Comparison of ENCODE assay signal across 8 cellular contexts in genomic region chr4:15702941-15703403, GRCh38. TPM values are rescaled to one million over a fixed set of nuclear protein-coding genes. Genes with fewer than 3 reads are reported as not detected.
DNase-seq lines count a peak whose midpoint lies in the region; ATAC-seq, FAIRE-seq and TF ChIP-seq lines count a peak whose summit lies in the region.

Gene BST1, plus strand, starts transcription at chr4:15703065. Its CDS starts 80 bp downstream, at chr4:15703145.

- dilution Hi-C loops in keratinocyte (cut with MboI; ENCODE audit: extremely low pct_ligation_motif_present, low sequenced_read_pairs): no loop called here

- ATAC-seq in HG03159 (IDR thresholded peaks at IDR 0.05; ENCODE audit: unreplicated experiment) (peak; percentile 72), GM18505 (IDR thresholded peaks at IDR 0.05; ENCODE audit: unreplicated experiment) (no peak)

- H3K4me2 ChIP-seq in keratinocyte (ENCODE audit: control insufficient read depth, extremely low read depth, insufficient read depth, low read depth, low read length): peak within 1 kb of the TSS; percentile 81

- H3K4me3 ChIP-seq in GM12865 (ENCODE audit: low read depth, low read length): peak within 1 kb of the TSS; percentile 46
- peak within 1 kb of the TSS; percentile 51 for H3K4me3 ChIP-seq in WI38 (ENCODE audit: low read depth, low read length)
- H3K4me3 ChIP-seq in keratinocyte (ENCODE audit: control insufficient read depth in 2 of 3, extremely low read depth in 1 of 3, insufficient read depth in 2 of 3, low read depth in 1 of 3, low read length in 3 of 3): peak within 1 kb of the TSS; percentile 12 to 66 (median 48)

- FAIRE-seq in keratinocyte (lab: Jason Lieb, UNC): no peak

- H2AFZ ChIP-seq in keratinocyte (ENCODE audit: control insufficient read depth, low read length): peak within 1 kb of the TSS; percentile 87

- no peaks in the 10 kb centered on the region for H3K9me1 ChIP-seq in keratinocyte (ENCODE audit: control insufficient read depth, extremely low read depth, insufficient read depth, low read length)

- no peaks in the 10 kb centered on the region for H3K27me3 ChIP-seq in keratinocyte (ENCODE audit: control insufficient read depth, extremely low read depth, insufficient read depth, low read length)

- no peak for TF ChIP-seq POLR2A in GM18505 (IDR thresholded peaks at IDR 0.05; ENCODE audit: borderline replicate concordance, extremely low read depth, insufficient read depth, insufficient read length)

- DNase-seq in GM12865 (ENCODE audit: low read depth) (peak; percentile 26), caudate nucleus (lab: John Stamatoyannopoulos, UW) (peak in 51 of 61 donors; percentile 5 to 65 (median 24)), keratinocyte (ENCODE audit: low read depth, low spot score) (no peak), NCI-H345 (lab: John Stamatoyannopoulos, UW) (no peak)
- DNase-seq in stimulated activated CD4-positive, alpha-beta T cell treated with anti-CD3 and anti-CD28 coated beads, Interleukin-2, amount 100 ng/mL, for 24 hours: peak; percentile 52 to 62

- peak within 1 kb of the TSS; percentile 47 for H3K9ac ChIP-seq in keratinocyte (ENCODE audit: control insufficient read depth, extremely low read depth, insufficient read depth, low read length)

- H3K9me3 ChIP-seq in keratinocyte (ENCODE audit: control insufficient read depth, low read depth, low read length): peaks cover 1% of the 10 kb centered on the region

- no peaks in the 10 kb centered on the region for H4K20me1 ChIP-seq in keratinocyte (ENCODE audit: control insufficient read depth, extremely low read depth, insufficient read depth, low read length)

- no peaks in the 10 kb centered on the region for H3K79me2 ChIP-seq in keratinocyte (ENCODE audit: control insufficient read depth, insufficient read depth, low read length)

- TF ChIP-seq CTCF in GM12865 (IDR thresholded peaks at IDR 0.05; ENCODE audit: insufficient read depth, low read depth, low read length, missing control alignments) (no peak), WI38 (IDR thresholded peaks at IDR 0.05; ENCODE audit: low read depth, low read length) (no peak), keratinocyte (optimal IDR thresholded peaks at IDR 0.05 in 1 of 3, IDR thresholded peaks at IDR 0.05 in 1 of 3, conservative IDR thresholded peaks at IDR 0.05 in 1 of 3; ENCODE audit: extremely low read depth in 1 of 3, insufficient read depth in 2 of 3, low read length in 3 of 3) (no peak)

- no peaks in the 10 kb centered on the region for H3K36me3 ChIP-seq in keratinocyte (ENCODE audit: control insufficient read depth in 2 of 2, extremely low read depth in 1 of 2, insufficient read depth in 2 of 2, low read length in 2 of 2)

- H3K4me1 ChIP-seq in keratinocyte (ENCODE audit: control insufficient read depth, extremely low read depth, insufficient read depth, low read length): peaks cover 8% of the 10 kb centered on the region

- H3K27ac ChIP-seq in caudate nucleus (ENCODE audit: low read depth, low read length): peak within 1 kb of the TSS; percentile 68
- no peak within 1 kb of the TSS for H3K27ac ChIP-seq in keratinocyte (ENCODE audit: control insufficient read depth, insufficient read depth, low read length)

RNA-seq across cellular contexts. Expression of gene BST1, which starts in this region (rescaled TPM):
- polyA plus RNA-seq in keratinocyte: 0.58 to 1.2 TPM (median 1.1 TPM) in 3 replicates
- 0.37 TPM for polyA plus RNA-seq in keratinocyte (2011; ENCODE audit: low read depth)
- 0.64 and 1.1 TPM in 2 replicates for polyA plus RNA-seq in keratinocyte (2011; cell fraction: cytosol; rRNA removed)
- 0.33 and 0.88 TPM in 2 replicates for polyA plus RNA-seq in keratinocyte (2011; cell fraction: nucleus; rRNA removed)
- polyA plus RNA-seq in keratinocyte (2012; ENCODE audit: low replicate concordance): 0.83 and 1.3 TPM in 2 replicates
- polyA minus RNA-seq in keratinocyte: 0.20 to 0.54 TPM (median 0.43 TPM) in 3 replicates
- not detected for polyA minus RNA-seq in keratinocyte (2011; cell fraction: cytosol; rRNA and poly(A)+ RNA removed)
- 0.54 TPM in 1 of 2 replicates, not detected in the other for polyA minus RNA-seq in keratinocyte (2011; cell fraction: nucleus; rRNA and poly(A)+ RNA removed)

Comparison
In these comparisons a context has a peak if more than half of its experiments do, and no peak if none do; other contexts are left out.
1. DNase-seq: peak in GM12865 (single experiment), caudate nucleus (51 of 61) and stimulated activated CD4-positive, alpha-beta T cell treated with anti-CD3 and anti-CD28 coated beads, Interleukin-2, amount 100 ng/mL, for 24 hours (2 of 2); none in keratinocyte (single experiment) and NCI-H345 (single experiment).
2. Peak in every context shown above with its lines, with median percentiles within 50 percentile points of each other: H3K4me3 ChIP-seq.